Comparison of ENCODE assay signal across 1 cellular context in genomic region chr1:1777950-1778826, GRCh38.
TF ChIP-seq lines count a peak whose summit lies in the region.

A gene with protein sequence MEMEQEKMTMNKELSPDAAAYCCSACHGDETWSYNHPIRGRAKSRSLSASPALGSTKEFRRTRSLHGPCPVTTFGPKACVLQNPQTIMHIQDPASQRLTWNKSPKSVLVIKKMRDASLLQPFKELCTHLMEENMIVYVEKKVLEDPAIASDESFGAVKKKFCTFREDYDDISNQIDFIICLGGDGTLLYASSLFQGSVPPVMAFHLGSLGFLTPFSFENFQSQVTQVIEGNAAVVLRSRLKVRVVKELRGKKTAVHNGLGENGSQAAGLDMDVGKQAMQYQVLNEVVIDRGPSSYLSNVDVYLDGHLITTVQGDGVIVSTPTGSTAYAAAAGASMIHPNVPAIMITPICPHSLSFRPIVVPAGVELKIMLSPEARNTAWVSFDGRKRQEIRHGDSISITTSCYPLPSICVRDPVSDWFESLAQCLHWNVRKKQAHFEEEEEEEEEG (minus strand): TSS chr1:1778470. CDS start chr1:1765406, 13,064 bp downstream.

TF ChIP-seq in HepG2, 621 proteins besides CTCF, POLR2A, EP300 and RAD21 (continued from another document and continues in another):
- TF ChIP-seq ZNF574 (CRISPR knock-in tag; IDR thresholded peaks at IDR 0.05) (0 out of 2 replicates have a peak, but pooled peaks have one; percentile 26), ZNF18 (CRISPR knock-in tag; IDR thresholded peaks at IDR 0.05; ENCODE audit: insufficient replicate concordance) (peak; percentile 71), GMEB2 (CRISPR knock-in tag; IDR thresholded peaks at IDR 0.05; ENCODE audit: low read depth) (no peak), REPIN1 (CRISPR knock-in tag; IDR thresholded peaks at IDR 0.05; ENCODE audit: borderline replicate concordance, low read depth) (no peak), NFYB (CRISPR knock-in tag; IDR thresholded peaks at IDR 0.05) (no peak), ZNF142 (CRISPR knock-in tag; IDR thresholded peaks at IDR 0.05) (peak; percentile 75; the same call in 1 of the 2 replicates), CCDC6 (CRISPR knock-in tag; IDR thresholded peaks at IDR 0.05) (peak; percentile 30; the same call in 1 of the 2 replicates), ZNF841 (CRISPR knock-in tag; IDR thresholded peaks at IDR 0.05; ENCODE audit: borderline replicate concordance) (no peak), TFDP2 (CRISPR knock-in tag; IDR thresholded peaks at IDR 0.05) (peak; percentile 41; the same call in 1 of the 2 replicates), SPEN (CRISPR knock-in tag; IDR thresholded peaks at IDR 0.05; ENCODE audit: low read depth) (peak; percentile 56; the same call in 1 of the 2 replicates), HNRNPLL (IDR thresholded peaks at IDR 0.05; ENCODE audit: low read depth, low read length, poor library complexity, severe bottlenecking) (peak; percentile 35), ZNF263 (CRISPR knock-in tag; IDR thresholded peaks at IDR 0.05) (no peak), ZNF230 (CRISPR knock-in tag; IDR thresholded peaks at IDR 0.05) (no peak), THAP11 (CRISPR knock-in tag; IDR thresholded peaks at IDR 0.05) (no peak), EED (CRISPR knock-in tag; IDR thresholded peaks at IDR 0.05) (peak; percentile 67), PBX2 (CRISPR knock-in tag; IDR thresholded peaks at IDR 0.05) (no peak)
- TF ChIP-seq, protein P1, sequence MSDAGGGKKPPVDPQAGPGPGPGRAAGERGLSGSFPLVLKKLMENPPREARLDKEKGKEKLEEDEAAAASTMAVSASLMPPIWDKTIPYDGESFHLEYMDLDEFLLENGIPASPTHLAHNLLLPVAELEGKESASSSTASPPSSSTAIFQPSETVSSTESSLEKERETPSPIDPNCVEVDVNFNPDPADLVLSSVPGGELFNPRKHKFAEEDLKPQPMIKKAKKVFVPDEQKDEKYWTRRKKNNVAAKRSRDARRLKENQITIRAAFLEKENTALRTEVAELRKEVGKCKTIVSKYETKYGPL (CRISPR knock-in tag; IDR thresholded peaks at IDR 0.05), result no peak
- TF ChIP-seq, protein P2, sequence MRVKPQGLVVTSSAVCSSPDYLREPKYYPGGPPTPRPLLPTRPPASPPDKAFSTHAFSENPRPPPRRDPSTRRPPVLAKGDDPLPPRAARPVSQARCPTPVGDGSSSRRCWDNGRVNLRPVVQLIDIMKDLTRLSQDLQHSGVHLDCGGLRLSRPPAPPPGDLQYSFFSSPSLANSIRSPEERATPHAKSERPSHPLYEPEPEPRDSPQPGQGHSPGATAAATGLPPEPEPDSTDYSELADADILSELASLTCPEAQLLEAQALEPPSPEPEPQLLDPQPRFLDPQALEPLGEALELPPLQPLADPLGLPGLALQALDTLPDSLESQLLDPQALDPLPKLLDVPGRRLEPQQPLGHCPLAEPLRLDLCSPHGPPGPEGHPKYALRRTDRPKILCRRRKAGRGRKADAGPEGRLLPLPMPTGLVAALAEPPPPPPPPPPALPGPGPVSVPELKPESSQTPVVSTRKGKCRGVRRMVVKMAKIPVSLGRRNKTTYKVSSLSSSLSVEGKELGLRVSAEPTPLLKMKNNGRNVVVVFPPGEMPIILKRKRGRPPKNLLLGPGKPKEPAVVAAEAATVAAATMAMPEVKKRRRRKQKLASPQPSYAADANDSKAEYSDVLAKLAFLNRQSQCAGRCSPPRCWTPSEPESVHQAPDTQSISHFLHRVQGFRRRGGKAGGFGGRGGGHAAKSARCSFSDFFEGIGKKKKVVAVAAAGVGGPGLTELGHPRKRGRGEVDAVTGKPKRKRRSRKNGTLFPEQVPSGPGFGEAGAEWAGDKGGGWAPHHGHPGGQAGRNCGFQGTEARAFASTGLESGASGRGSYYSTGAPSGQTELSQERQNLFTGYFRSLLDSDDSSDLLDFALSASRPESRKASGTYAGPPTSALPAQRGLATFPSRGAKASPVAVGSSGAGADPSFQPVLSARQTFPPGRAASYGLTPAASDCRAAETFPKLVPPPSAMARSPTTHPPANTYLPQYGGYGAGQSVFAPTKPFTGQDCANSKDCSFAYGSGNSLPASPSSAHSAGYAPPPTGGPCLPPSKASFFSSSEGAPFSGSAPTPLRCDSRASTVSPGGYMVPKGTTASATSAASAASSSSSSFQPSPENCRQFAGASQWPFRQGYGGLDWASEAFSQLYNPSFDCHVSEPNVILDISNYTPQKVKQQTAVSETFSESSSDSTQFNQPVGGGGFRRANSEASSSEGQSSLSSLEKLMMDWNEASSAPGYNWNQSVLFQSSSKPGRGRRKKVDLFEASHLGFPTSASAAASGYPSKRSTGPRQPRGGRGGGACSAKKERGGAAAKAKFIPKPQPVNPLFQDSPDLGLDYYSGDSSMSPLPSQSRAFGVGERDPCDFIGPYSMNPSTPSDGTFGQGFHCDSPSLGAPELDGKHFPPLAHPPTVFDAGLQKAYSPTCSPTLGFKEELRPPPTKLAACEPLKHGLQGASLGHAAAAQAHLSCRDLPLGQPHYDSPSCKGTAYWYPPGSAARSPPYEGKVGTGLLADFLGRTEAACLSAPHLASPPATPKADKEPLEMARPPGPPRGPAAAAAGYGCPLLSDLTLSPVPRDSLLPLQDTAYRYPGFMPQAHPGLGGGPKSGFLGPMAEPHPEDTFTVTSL (CRISPR knock-in tag; IDR thresholded peaks at IDR 0.05; ENCODE audit: borderline replicate concordance), result no peak
- TF ChIP-seq, protein P3, sequence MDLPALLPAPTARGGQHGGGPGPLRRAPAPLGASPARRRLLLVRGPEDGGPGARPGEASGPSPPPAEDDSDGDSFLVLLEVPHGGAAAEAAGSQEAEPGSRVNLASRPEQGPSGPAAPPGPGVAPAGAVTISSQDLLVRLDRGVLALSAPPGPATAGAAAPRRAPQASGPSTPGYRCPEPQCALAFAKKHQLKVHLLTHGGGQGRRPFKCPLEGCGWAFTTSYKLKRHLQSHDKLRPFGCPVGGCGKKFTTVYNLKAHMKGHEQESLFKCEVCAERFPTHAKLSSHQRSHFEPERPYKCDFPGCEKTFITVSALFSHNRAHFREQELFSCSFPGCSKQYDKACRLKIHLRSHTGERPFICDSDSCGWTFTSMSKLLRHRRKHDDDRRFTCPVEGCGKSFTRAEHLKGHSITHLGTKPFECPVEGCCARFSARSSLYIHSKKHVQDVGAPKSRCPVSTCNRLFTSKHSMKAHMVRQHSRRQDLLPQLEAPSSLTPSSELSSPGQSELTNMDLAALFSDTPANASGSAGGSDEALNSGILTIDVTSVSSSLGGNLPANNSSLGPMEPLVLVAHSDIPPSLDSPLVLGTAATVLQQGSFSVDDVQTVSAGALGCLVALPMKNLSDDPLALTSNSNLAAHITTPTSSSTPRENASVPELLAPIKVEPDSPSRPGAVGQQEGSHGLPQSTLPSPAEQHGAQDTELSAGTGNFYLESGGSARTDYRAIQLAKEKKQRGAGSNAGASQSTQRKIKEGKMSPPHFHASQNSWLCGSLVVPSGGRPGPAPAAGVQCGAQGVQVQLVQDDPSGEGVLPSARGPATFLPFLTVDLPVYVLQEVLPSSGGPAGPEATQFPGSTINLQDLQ (CRISPR knock-in tag; IDR thresholded peaks at IDR 0.05), result 0 out of 2 replicates have a peak, but pooled peaks have one; percentile 16
- TF ChIP-seq, protein P4, sequence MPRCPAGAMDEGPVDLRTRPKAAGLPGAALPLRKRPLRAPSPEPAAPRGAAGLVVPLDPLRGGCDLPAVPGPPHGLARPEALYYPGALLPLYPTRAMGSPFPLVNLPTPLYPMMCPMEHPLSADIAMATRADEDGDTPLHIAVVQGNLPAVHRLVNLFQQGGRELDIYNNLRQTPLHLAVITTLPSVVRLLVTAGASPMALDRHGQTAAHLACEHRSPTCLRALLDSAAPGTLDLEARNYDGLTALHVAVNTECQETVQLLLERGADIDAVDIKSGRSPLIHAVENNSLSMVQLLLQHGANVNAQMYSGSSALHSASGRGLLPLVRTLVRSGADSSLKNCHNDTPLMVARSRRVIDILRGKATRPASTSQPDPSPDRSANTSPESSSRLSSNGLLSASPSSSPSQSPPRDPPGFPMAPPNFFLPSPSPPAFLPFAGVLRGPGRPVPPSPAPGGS (CRISPR knock-in tag; IDR thresholded peaks at IDR 0.05), result peak; percentile 52; the same call in 1 of the 2 replicates
